ENCODE assay signal across 25 cellular contexts in genomic region chr1:179990847-179991246, GRCh38.
"Had no signal": no experiment of that assay in that cellular context is flagged by ENCODE, and none has a peak within 500 bp of the region (broad histone marks: within the 10 kb centered on the region; RNA-seq: fewer than 3 reads in every experiment).

No MANE protein-coding gene starts in this region.

- ATAC-seq: activated T-helper 17 cell treated with anti-CD3 and anti-CD28 coated beads, Interleukin-2, amount 50 U/mL, for 72 hours; T-helper 17 cell; WTC11 had no signal

- H3K4me3 Mint-ChIP-seq: activated CD4-positive, alpha-beta memory T cell treated with anti-CD3 and anti-CD28 coated beads for 36 hours; activated CD4-positive, alpha-beta T cell treated with anti-CD3 and anti-CD28 coated beads, Interleukin-2, amount 10 ng/mL, durations not matched to agents 24 days and 14 days; activated T-helper 17 cell treated with anti-CD3 and anti-CD28 coated beads, Interleukin-2, amount 50 U/mL, for 72 hours; brain; central memory CD8-positive, alpha-beta T cell; T-helper 17 cell; WTC11 had no signal

- FAIRE-seq: astrocyte had no signal

- H3K27ac Mint-ChIP-seq: activated CD4-positive, alpha-beta memory T cell treated with anti-CD3 and anti-CD28 coated beads for 36 hours; activated CD4-positive, alpha-beta T cell treated with anti-CD3 and anti-CD28 coated beads, Interleukin-2, amount 10 ng/mL, durations not matched to agents 24 days and 14 days; activated T-helper 17 cell treated with anti-CD3 and anti-CD28 coated beads, Interleukin-2, amount 50 U/mL, for 72 hours; brain; T-helper 17 cell; WTC11 had no signal

- DNase-seq: activated CD4-positive, alpha-beta memory T cell treated with anti-CD3 and anti-CD28 coated beads for 36 hours; activated CD4-positive, alpha-beta T cell treated with anti-CD3 and anti-CD28 coated beads, Interleukin-2, amount 10 ng/mL, durations not matched to agents 24 days and 14 days; activated CD4-positive, CD25-positive, alpha-beta regulatory T cell treated with anti-CD3 and anti-CD28 coated beads, Interleukin-2, amount 50 U/mL, for 72 hours; activated CD8-positive, alpha-beta memory T cell treated with anti-CD3 and anti-CD28 coated beads, Interleukin-2, amount 50 U/mL, for 4 hours; activated gamma-delta T cell; activated naive CD4-positive, alpha-beta T cell treated with anti-CD3 and anti-CD28 coated beads, Interleukin-2, amount 50 U/mL, for 16 hours; activated T-cell treated with anti-CD3 and anti-CD28 coated beads, Interleukin-2, amount 50 U/mL, for 1 hour; amygdala; KG1; NCI-H1092; NCI-H1417; NCI-H1930; NCI-H2171; NCI-H2227 treated with DMSO at 0.1 percent for 48 hours; NCI-H446 treated with DMSO at 0.1 percent for 48 hours; NCI-H526; NCI-H82; SIG-M5; T-helper 17 cell; T-helper 9 cell had no signal

- H3K36me3 Mint-ChIP-seq: WTC11 had no signal

- H3K4me1 Mint-ChIP-seq: activated T-helper 17 cell treated with anti-CD3 and anti-CD28 coated beads, Interleukin-2, amount 50 U/mL, for 72 hours; brain; WTC11 had no signal

- H3K9me3 Mint-ChIP-seq: activated CD4-positive, alpha-beta memory T cell treated with anti-CD3 and anti-CD28 coated beads for 36 hours; activated CD4-positive, alpha-beta T cell treated with anti-CD3 and anti-CD28 coated beads, Interleukin-2, amount 10 ng/mL, durations not matched to agents 24 days and 14 days; activated T-helper 17 cell treated with anti-CD3 and anti-CD28 coated beads, Interleukin-2, amount 50 U/mL, for 72 hours; brain; central memory CD8-positive, alpha-beta T cell; WTC11 had no signal

- H3K27me3 Mint-ChIP-seq: activated CD4-positive, alpha-beta memory T cell treated with anti-CD3 and anti-CD28 coated beads for 36 hours; activated CD4-positive, alpha-beta T cell treated with anti-CD3 and anti-CD28 coated beads, Interleukin-2, amount 10 ng/mL, durations not matched to agents 24 days and 14 days; activated T-helper 17 cell treated with anti-CD3 and anti-CD28 coated beads, Interleukin-2, amount 50 U/mL, for 72 hours; brain; central memory CD8-positive, alpha-beta T cell; T-helper 17 cell had no signal
